22 cellular contexts compared by ENCODE assay signal in the genomic region with DNA sequence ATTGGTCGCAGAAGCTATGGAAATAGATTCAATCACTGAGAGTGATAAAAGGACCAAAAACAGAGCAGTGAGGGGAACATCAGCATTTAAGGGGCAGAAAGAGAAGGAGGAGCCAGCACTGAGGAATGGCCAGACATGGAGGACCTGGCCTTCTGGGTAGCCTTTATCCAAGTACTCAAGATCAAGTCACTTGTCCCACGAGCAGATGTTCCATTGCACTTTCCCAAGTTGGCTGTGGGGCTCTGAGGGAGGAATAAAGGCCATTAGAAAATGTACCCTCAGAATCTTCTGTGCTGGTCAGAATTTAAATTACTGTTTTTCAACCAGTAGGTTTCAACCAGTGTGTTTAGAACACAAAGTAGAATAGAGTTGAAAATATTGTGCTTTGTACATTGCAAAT. TPM values are rescaled to one million over a fixed set of nuclear protein-coding genes. Genes with fewer than 3 reads are reported as not detected.
A peak's percentile ranks its signal among the peaks of the same experiment; 100 is the strongest.
DNase-seq lines count a peak whose midpoint lies in the region; ATAC-seq and TF ChIP-seq lines count a peak whose summit lies in the region.
"Had no signal": no experiment of that assay in that cellular context is flagged by ENCODE, and none has a peak within 500 bp of the region (broad histone marks: within the 10 kb centered on the region; RNA-seq: fewer than 3 reads in every experiment).

No MANE protein-coding gene starts in this region.

- DNase-seq in heart right ventricle (no peak), left cardiac atrium (no peak), adrenal gland (no peak), mesenchymal stem cell (no peak), tibial artery (no peak), dermis blood vessel endothelial cell (no peak), HUDEP-2 (lab: John Stamatoyannopoulos, UW; ENCODE audit: unreplicated experiment in 76 of 76) (no peak)
- DNase-seq: activated CD4-positive, alpha-beta T cell treated with anti-CD3 and anti-CD28 coated beads, Interleukin-2, amount 10 ng/mL, durations not matched to agents 7 days and 5 days; activated naive CD4-positive, alpha-beta T cell; activated T-cell treated with anti-CD3 and anti-CD28 coated beads, Interleukin-2, amount 50 U/mL, for 48 hours; BE2C; DMS53; Karpas-422; naive thymus-derived CD4-positive, alpha-beta T cell; NCI-H187 treated with DMSO at 0.1 percent for 48 hours; NCI-H526; nucleus accumbens; retina; stimulated activated CD4-positive, alpha-beta T cell treated with anti-CD3 and anti-CD28 coated beads, Interleukin-15, amount 100 ng/mL, for 24 hours; WERI-Rb-1 had no signal

- H3K23ac ChIP-seq in mesenchymal stem cell (ENCODE audit: low read length in 2 of 2), result no peak overlapping the region

- H2AK5ac ChIP-seq in mesenchymal stem cell (ENCODE audit: low read length, severe bottlenecking), result no peak overlapping the region

- no peak overlapping the region for H2BK5ac ChIP-seq in mesenchymal stem cell (ENCODE audit: low read depth, low read length, poor library complexity, severe bottlenecking)

- no peak overlapping the region for H2BK120ac ChIP-seq in mesenchymal stem cell (ENCODE audit: low read depth, low read length)

- H3K4ac ChIP-seq in mesenchymal stem cell (ENCODE audit: low read depth in 1 of 2, low read length in 2 of 2), result no peak overlapping the region

- H3K4me2 ChIP-seq in mesenchymal stem cell (ENCODE audit: low read length, poor library complexity, severe bottlenecking), result no peak overlapping the region

- intact Hi-C loops in heart right ventricle (cut with DNase I) (loop anchor here in 5 of 10 donors (5.0 to 10.0 kb wide), 4 partner anchors 49 to 96 kb away; a partner anchor contains a TSS), left cardiac atrium (cut with DNase I) (loop anchor here in 1 of 2 donors (5.0 kb wide), 1 partner anchor 54 kb away; a partner anchor contains a TSS), adrenal gland (cut with DNase I) (no loop called here), tibial artery (cut with DNase I; ENCODE audit: low total_unique reads) (no loop called here)

- H3K27me3 ChIP-seq in heart right ventricle (no peaks in the 10 kb centered on the region), adrenal gland (no peaks in the 10 kb centered on the region), mesenchymal stem cell (ENCODE audit: control insufficient read depth in 1 of 2, insufficient read depth in 1 of 2, low read length in 2 of 2) (no peaks in the 10 kb centered on the region), tibial artery (no peaks in the 10 kb centered on the region)
- H3K27me3 ChIP-seq: BE2C, cardiac muscle cell had no signal

- H3K4me3 ChIP-seq in heart right ventricle, result no peak overlapping the region
- no peak overlapping the region for H3K4me3 ChIP-seq in adrenal gland
- H3K4me3 ChIP-seq in mesenchymal stem cell (ENCODE audit: insufficient read depth in 1 of 2, low read depth in 1 of 2, low read length in 2 of 2), result no peak overlapping the region
- H3K4me3 ChIP-seq in tibial artery, result no peak overlapping the region
- H3K4me3 ChIP-seq: cardiac muscle cell had no signal

- 76 to 89% methylated on average over 2 of the region's 2 CpGs for WGBS in heart right ventricle, 2 donors
- WGBS in adrenal gland, 4 donors, result 88 to 96% (median 90%) methylated on average over 2 of the region's 2 CpGs
- 89% methylated on average over 2 of the region's 2 CpGs for WGBS in mesenchymal stem cell

- H3K9me3 ChIP-seq in heart right ventricle (no peaks in the 10 kb centered on the region), adrenal gland (replicated peaks in 1 of 3) (no peaks in the 10 kb centered on the region), mesenchymal stem cell (ENCODE audit: control insufficient read depth, low read length) (no peaks in the 10 kb centered on the region), tibial artery (no peaks in the 10 kb centered on the region)
- H3K9me3 ChIP-seq: BE2C had no signal

- H4K91ac ChIP-seq in mesenchymal stem cell (ENCODE audit: low read length), result peak overlapping the region; percentile 52

- H2BK15ac ChIP-seq in mesenchymal stem cell (ENCODE audit: low read depth, poor library complexity, severe bottlenecking), result no peak overlapping the region

- no peak for TF ChIP-seq POLR2A in adrenal gland (IDR thresholded peaks at IDR 0.05)

- H2AFZ ChIP-seq in mesenchymal stem cell (ENCODE audit: low read depth, low read length), result no peak overlapping the region

- H3K4me1 ChIP-seq in heart right ventricle, result peaks cover 0 to 57% (median 35%) of the 10 kb centered on the region in 9 donors
- peaks cover 19 to 23% of the 10 kb centered on the region in 2 donors for H3K4me1 ChIP-seq in adrenal gland (replicated peaks in 1 of 2)
- H3K4me1 ChIP-seq in mesenchymal stem cell (ENCODE audit: control insufficient read depth, insufficient read depth, low read depth, low read length), result peaks cover 2% of the 10 kb centered on the region
- H3K4me1 ChIP-seq in tibial artery, result peaks cover 0 to 44% (median 8%) of the 10 kb centered on the region in 4 donors
- H3K4me1 ChIP-seq: BE2C had no signal

- no peak for TF ChIP-seq CTCF in heart right ventricle (IDR thresholded peaks at IDR 0.05)
- TF ChIP-seq CTCF in adrenal gland (IDR thresholded peaks at IDR 0.05), result no peak
- TF ChIP-seq CTCF in tibial artery (IDR thresholded peaks at IDR 0.05), result no peak

- H3K27ac ChIP-seq in heart right ventricle, result peak overlapping the region in 9 of 10 donors; percentile 3 to 79 (median 63)
- H3K27ac ChIP-seq in adrenal gland, result peak overlapping the region in 4 of 5 donors; percentile 53 to 78 (median 70)
- H3K27ac ChIP-seq in mesenchymal stem cell (ENCODE audit: low read length, poor library complexity, severe bottlenecking), result peak overlapping the region; percentile 80
- H3K27ac ChIP-seq in tibial artery, result peak overlapping the region; percentile 38 to 45
- H3K27ac ChIP-seq: WERI-Rb-1 had no signal

- no peak overlapping the region for H3K14ac ChIP-seq in mesenchymal stem cell (ENCODE audit: low read length in 2 of 2)

- ATAC-seq in heart right ventricle (no peak), left cardiac atrium (no peak), HG02870 (IDR thresholded peaks at IDR 0.05; ENCODE audit: unreplicated experiment) (no peak)
- ATAC-seq: naive thymus-derived CD4-positive, alpha-beta T cell had no signal

- no peaks in the 10 kb centered on the region for H3K79me1 ChIP-seq in mesenchymal stem cell (replicated peaks; ENCODE audit: low read length, poor library complexity, severe bottlenecking)

- no peak overlapping the region for H4K8ac ChIP-seq in mesenchymal stem cell (ENCODE audit: low read length)

- peak overlapping the region in 1 of 2 experiments; percentile 9 for H2BK12ac ChIP-seq in mesenchymal stem cell (ENCODE audit: low read length in 2 of 2)

- H3K9ac ChIP-seq in mesenchymal stem cell (ENCODE audit: low read length), result peak overlapping the region; percentile 63

- peak overlapping the region in 1 of 2 experiments; percentile 4 for H3K18ac ChIP-seq in mesenchymal stem cell (ENCODE audit: low read depth in 1 of 2, low read length in 2 of 2)

- H3K36me3 ChIP-seq in heart right ventricle, result no peaks in the 10 kb centered on the region
- H3K36me3 ChIP-seq in adrenal gland (replicated peaks in 1 of 2), result no peaks in the 10 kb centered on the region
- H3K36me3 ChIP-seq in mesenchymal stem cell (ENCODE audit: control insufficient read depth in 1 of 2, insufficient read depth in 2 of 2, low read depth in 1 of 2, low read length in 2 of 2), result no peaks in the 10 kb centered on the region
- no peaks in the 10 kb centered on the region for H3K36me3 ChIP-seq in tibial artery
- H3K36me3 ChIP-seq: BE2C, cardiac muscle cell, WERI-Rb-1 had no signal

RNA-seq across cellular contexts. Expression of a gene that starts 55.3 kb away (rescaled TPM):
- total RNA-seq in heart right ventricle, result 1 to 10 TPM; 1.3 to 7.4 (median 3.7) TPM
- 1 to 10 TPM; 1.8 to 2.9 TPM for polyA plus RNA-seq in heart right ventricle
- 1 to 10 TPM; 1.9 to 3.1 TPM for total RNA-seq in left cardiac atrium
- total RNA-seq in adrenal gland, result 10 to 100 TPM; 13.8 to 53.4 (median 35.2) TPM
- polyA plus RNA-seq in adrenal gland, result 10 to 100 TPM; 10.6 to 15.8 (median 14.8) TPM
- 0.01 TPM for polyA plus RNA-seq in mesenchymal stem cell (2013, experiment 1 of 2)
- not detected for polyA plus RNA-seq in mesenchymal stem cell (2013, experiment 2 of 2)
- 55.5 and 69.1 TPM in 2 replicates for total RNA-seq in dermis blood vessel endothelial cell
- polyA plus RNA-seq: cardiac muscle cell had no signal
